In the genomic region with DNA sequence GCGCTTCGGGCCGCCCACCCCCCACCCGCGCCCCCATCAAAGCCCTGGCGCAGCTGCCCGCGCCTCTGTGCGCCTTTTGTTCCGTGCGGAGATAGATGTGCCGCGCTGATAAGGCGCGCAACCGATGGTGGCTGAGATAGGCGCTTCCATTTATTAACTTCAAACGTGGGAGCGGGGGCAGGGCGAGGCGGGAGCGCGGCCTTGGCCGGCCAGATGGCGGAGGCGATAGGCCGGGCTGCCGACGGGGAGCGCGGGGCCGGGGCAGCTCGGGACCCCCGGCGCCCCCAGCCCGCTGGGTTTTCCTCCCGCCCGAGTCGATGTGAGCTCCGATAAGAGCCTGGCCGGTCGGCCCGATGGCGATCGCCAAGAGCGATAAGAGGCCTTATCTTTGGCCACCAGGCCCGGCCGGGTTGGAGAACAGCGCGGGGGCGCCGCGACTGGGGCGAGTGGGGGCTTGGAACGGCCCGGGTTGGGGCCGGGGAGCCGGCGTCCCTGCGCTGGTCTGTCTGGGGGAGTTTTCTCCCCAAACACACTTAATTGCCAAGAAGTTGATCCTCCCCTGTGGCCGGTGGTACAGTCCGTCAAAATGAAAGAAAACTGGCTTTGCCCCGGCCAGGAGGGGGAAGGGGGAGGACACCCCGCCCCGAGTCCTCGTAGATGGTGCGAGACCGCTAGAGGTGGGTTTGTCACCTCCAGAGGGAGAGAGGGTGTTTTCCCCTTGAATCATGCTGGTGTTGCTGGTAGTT, we compare ENCODE assay signal across 8 cellular contexts. TPM values are rescaled to one million over a fixed set of nuclear protein-coding genes. Genes with fewer than 3 reads are reported as not detected.
DNase-seq lines count a peak whose midpoint lies in the region; ATAC-seq, FAIRE-seq and TF ChIP-seq lines count a peak whose summit lies in the region.

No MANE protein-coding gene starts in this region.

- H3K9me3 Mint-ChIP-seq in activated CD8-positive, alpha-beta memory T cell treated with anti-CD3 and anti-CD28 coated beads, Interleukin-2, amount 10 ng/mL, durations not matched to agents 7 days and 5 days (ENCODE audit: low read depth), result no peaks in the 10 kb centered on the region

- CTCF ChIA-PET in activated CD8-positive, alpha-beta memory T cell treated with anti-CD3 and anti-CD28 coated beads, Interleukin-2, amount 10 ng/mL, durations not matched to agents 7 days and 5 days (lab: Charles Lee), result interaction anchor here (1.1 to 1.9 kb wide), 4 partner anchors 12 to 84 kb away, joined by 3 to 6 read pairs (median 4); no protein-coding TSS in a partner anchor

- peak; percentile 11 for ATAC-seq in activated CD8-positive, alpha-beta memory T cell treated with anti-CD3 and anti-CD28 coated beads, Interleukin-2, amount 10 ng/mL, durations not matched to agents 7 days and 5 days
- no peak for ATAC-seq in upper lobe of left lung (ENCODE audit: low FRiP score in 2 of 2)

- H3K9ac ChIP-seq in Loucy (ENCODE audit: low read depth, low read length, poor library complexity, severe bottlenecking), result peak overlapping the region; percentile 78

- no peaks in the 10 kb centered on the region for H3K27me3 Mint-ChIP-seq in activated CD8-positive, alpha-beta memory T cell treated with anti-CD3 and anti-CD28 coated beads, Interleukin-2, amount 10 ng/mL, durations not matched to agents 7 days and 5 days

- TF ChIP-seq POLR2A in ovary (IDR thresholded peaks at IDR 0.05), result no peak
- TF ChIP-seq POLR2A in upper lobe of left lung (IDR thresholded peaks at IDR 0.05), result peak in 1 of 4 donors; percentile 20

- H3K27ac Mint-ChIP-seq in activated CD8-positive, alpha-beta memory T cell treated with anti-CD3 and anti-CD28 coated beads, Interleukin-2, amount 10 ng/mL, durations not matched to agents 7 days and 5 days, result peak overlapping the region; percentile 84

- TF ChIP-seq CTCF in 22Rv1 (IDR thresholded peaks at IDR 0.05), result peak; percentile 16; the same call in 1 of the 2 replicates
- no peak for TF ChIP-seq CTCF in Loucy (conservative IDR thresholded peaks at IDR 0.05; ENCODE audit: low read length)
- TF ChIP-seq CTCF in epithelial cell of proximal tubule (conservative IDR thresholded peaks at IDR 0.05; ENCODE audit: low read depth, low read length), result peak; percentile 4
- no peak for TF ChIP-seq CTCF in ovary (IDR thresholded peaks at IDR 0.05)
- TF ChIP-seq CTCF in upper lobe of left lung (IDR thresholded peaks at IDR 0.05), result no peak

- no peaks in the 10 kb centered on the region for H3K9me2 ChIP-seq in Loucy (replicated peaks; ENCODE audit: low read depth, low read length)

- peaks cover 65% of the 10 kb centered on the region for H3K79me2 ChIP-seq in Loucy (ENCODE audit: insufficient read depth, low read length)

- H3K4me2 ChIP-seq in Loucy (ENCODE audit: low read depth, low read length, poor library complexity, severe bottlenecking), result peak overlapping the region; percentile 96

- H3K36me3 Mint-ChIP-seq in activated CD8-positive, alpha-beta memory T cell treated with anti-CD3 and anti-CD28 coated beads, Interleukin-2, amount 10 ng/mL, durations not matched to agents 7 days and 5 days, result no peaks in the 10 kb centered on the region

- H2AFZ ChIP-seq in Loucy (ENCODE audit: low read length), result no peak overlapping the region; the same call in 1 of the 2 replicates

- H3K4me1 Mint-ChIP-seq in activated CD8-positive, alpha-beta memory T cell treated with anti-CD3 and anti-CD28 coated beads, Interleukin-2, amount 10 ng/mL, durations not matched to agents 7 days and 5 days, result peaks cover 28% of the 10 kb centered on the region

- H3K9me3 ChIP-seq in Loucy (ENCODE audit: insufficient read depth, low read depth, low read length) (no peaks in the 10 kb centered on the region), ovary (no peaks in the 10 kb centered on the region), upper lobe of left lung (no peaks in the 10 kb centered on the region)

- peaks cover 3% of the 10 kb centered on the region; the same call in 1 of the 2 replicates for H3F3A ChIP-seq in Loucy (ENCODE audit: low read depth)

- H3K4me1 ChIP-seq in Loucy (ENCODE audit: insufficient read depth, low read length, poor library complexity, severe bottlenecking), result peaks cover 28% of the 10 kb centered on the region
- H3K4me1 ChIP-seq in ovary (ENCODE audit: insufficient read depth), result peaks cover 18% of the 10 kb centered on the region
- H3K4me1 ChIP-seq in upper lobe of left lung, result peaks cover 28 to 42% (median 35%) of the 10 kb centered on the region in 4 donors

- H3K36me3 ChIP-seq in Loucy (ENCODE audit: insufficient read depth, low read length) (no peaks in the 10 kb centered on the region), ovary (no peaks in the 10 kb centered on the region), upper lobe of left lung (no peaks in the 10 kb centered on the region)

- H4K20me1 ChIP-seq in Loucy (ENCODE audit: insufficient read depth, low read length, poor library complexity, severe bottlenecking), result peaks cover 47% of the 10 kb centered on the region

- FAIRE-seq in GM18507 (lab: Jason Lieb, UNC), result peak; percentile 95

- intact Hi-C loops in ovary (cut with DNase I), result no loop called here

- H3K27ac ChIP-seq in 22Rv1 (peak overlapping the region; percentile 96), ovary (no peak overlapping the region), upper lobe of left lung (peak overlapping the region; percentile 64 to 78 (median 66))

- peak overlapping the region; percentile 84 for H3K4me3 Mint-ChIP-seq in activated CD8-positive, alpha-beta memory T cell treated with anti-CD3 and anti-CD28 coated beads, Interleukin-2, amount 10 ng/mL, durations not matched to agents 7 days and 5 days

- peak overlapping the region; percentile 89 for H3K4me3 ChIP-seq in Loucy (ENCODE audit: low read length, poor library complexity, severe bottlenecking)
- H3K4me3 ChIP-seq in epithelial cell of proximal tubule (ENCODE audit: low read depth, low read length), result peak overlapping the region; percentile 64
- peak overlapping the region; percentile 39 for H3K4me3 ChIP-seq in ovary
- peak overlapping the region; percentile 20 to 70 (median 66) for H3K4me3 ChIP-seq in upper lobe of left lung

- 1% methylated on average over 40 to 68 of the region's 68 CpGs for WGBS in ovary, 3 donors
- 0 to 1% methylated on average over 19 to 36 of the region's 68 CpGs for WGBS in upper lobe of left lung, 2 donors

- H3K27me3 ChIP-seq in Loucy (ENCODE audit: insufficient read depth, low read length, poor library complexity, severe bottlenecking) (no peaks in the 10 kb centered on the region), ovary (peaks cover 4% of the 10 kb centered on the region), upper lobe of left lung (peaks cover 0 to 13% (median 0%) of the 10 kb centered on the region in 4 donors)

- no peak for TF ChIP-seq EP300 in ovary (IDR thresholded peaks at IDR 0.05)
- no peak for TF ChIP-seq EP300 in upper lobe of left lung (IDR thresholded peaks at IDR 0.05)

- peak; percentile 79 for DNase-seq in GM18507 (ENCODE audit: extremely low spot score, insufficient read length, low read depth)
- peak; percentile 91 for DNase-seq in activated CD8-positive, alpha-beta memory T cell treated with anti-CD3 and anti-CD28 coated beads, Interleukin-2, amount 10 ng/mL, durations not matched to agents 7 days and 5 days
- DNase-seq in epithelial cell of proximal tubule (ENCODE audit: low read depth), result peak; percentile 13
- DNase-seq in ovary, result peak in 1 of 5 donors; percentile 53
- DNase-seq in upper lobe of left lung, result peak; percentile 50 to 90
- DNase-seq in SKM-1 treated with dmso at 0.1 percent for 144 hours (lab: John Stamatoyannopoulos, UW; ENCODE audit: unreplicated experiment), result no peak

RNA-seq across cellular contexts. Expression of a gene that starts 2.7 kb away (rescaled TPM):
- 10 to 100 TPM; 15.1 to 21.0 TPM for total RNA-seq in activated CD8-positive, alpha-beta memory T cell treated with anti-CD3 and anti-CD28 coated beads, Interleukin-2, amount 10 ng/mL, durations not matched to agents 7 days and 5 days
- total RNA-seq in epithelial cell of proximal tubule, result 2.1 and 5.7 TPM in 2 replicates
- total RNA-seq in ovary, result 10 to 100 TPM in 1 of 7 donors, 1 to 10 TPM in 5, under 1 TPM in 1; 0.95 to 11.4 (median 4.3) TPM
- polyA plus RNA-seq in ovary, result 1 to 10 TPM in 1 of 2 donors, under 1 TPM in 1; 0.10 to 1.2 TPM
- 1 to 10 TPM; 1.0 to 8.4 (median 3.3) TPM for total RNA-seq in upper lobe of left lung

Comparison
In these comparisons a context has a peak if more than half of its experiments do, and no peak if none do; other contexts are left out.
1. H3K27ac ChIP-seq: peak in 22Rv1 (single experiment) and upper lobe of left lung (4 of 4); none in ovary (0 of 2).
2. CTCF ChIP-seq: peak in 22Rv1 (single experiment) and epithelial cell of proximal tubule (single experiment); none in Loucy (single experiment), ovary (0 of 3) and upper lobe of left lung (0 of 6).
3. H3K4me3 ChIP-seq: peak in every context shown above with its lines; median percentile 89 in Loucy; 66 in upper lobe of left lung; 64 in epithelial cell of proximal tubule; 39 in ovary.